In genomic region chr4:19437008-19437407, GRCh38 we compare ENCODE assay signal across 7 cellular contexts.
"Had no signal": no experiment of that assay in that cellular context is flagged by ENCODE, and none has a peak within 500 bp of the region (broad histone marks: within the 10 kb centered on the region; RNA-seq: fewer than 3 reads in every experiment).

No MANE protein-coding gene starts in this region.

- H3K9me3 ChIP-seq: HAP-1 had no signal

- H3K4me1 ChIP-seq: HAP-1 had no signal

- H2AFZ ChIP-seq: GM23338 had no signal

- H3K36me3 ChIP-seq: HAP-1 had no signal

- DNase-seq: H7, IMR-90, KBM-7 had no signal

- H3K4me2 ChIP-seq: GM23338, KMS-11 had no signal

- H3K9ac ChIP-seq: KMS-11 had no signal

- ATAC-seq: GM23338, HCT116 had no signal

- H3K4me3 ChIP-seq: GM23338, HAP-1 had no signal

- H3K27ac ChIP-seq: KMS-11 had no signal
